Comparison of ENCODE assay signal across 8 cellular contexts in genomic region chr10:59905066-59905734, GRCh38. TPM values are rescaled to one million over a fixed set of nuclear protein-coding genes. Genes with fewer than 3 reads are reported as not detected.
DNase-seq lines count a peak whose midpoint lies in the region; ATAC-seq and TF ChIP-seq lines count a peak whose summit lies in the region.

No MANE protein-coding gene starts in this region.

- DNase-seq in EH (ENCODE audit: low read depth) (peak; percentile 41), erythroblast (lab: John Stamatoyannopoulos, UW) (peak; percentile 24 to 48), type B pancreatic cell (ENCODE audit: extremely low spot score, unreplicated experiment) (no peak), posterior vena cava (ENCODE audit: low spot score) (no peak)
- DNase-seq in activated CD4-positive, CD25-positive, alpha-beta regulatory T cell treated with anti-CD3 and anti-CD28 coated beads, Interleukin-2, amount 50 U/mL, for 72 hours = peak; percentile 51
- peak in 4 of 9 donors; percentile 7 to 56 (median 24) for DNase-seq in naive thymus-derived CD4-positive, alpha-beta T cell

- H3K36me3 ChIP-seq in naive thymus-derived CD4-positive, alpha-beta T cell (ENCODE audit: control insufficient read depth in 2 of 3, insufficient read depth in 3 of 3, low read length in 3 of 3) = peaks cover 0 to 11% (median 0%) of the 10 kb centered on the region in 3 experiments

- POLR2A ChIA-PET in naive thymus-derived CD4-positive, alpha-beta T cell (lab: Charles Lee) = interaction anchor here (0.7 to 1.8 kb wide), 4 partner anchors 10 to 40 kb away, joined by 3 to 6 read pairs (median 4); no protein-coding TSS in a partner anchor

- H3K27ac Mint-ChIP-seq in naive thymus-derived CD4-positive, alpha-beta T cell = peak overlapping the region; percentile 84 to 97 (median 91)
- H3K27ac Mint-ChIP-seq in type B pancreatic cell = peak overlapping the region; percentile 97

- peaks cover 0 to 19% (median 5%) of the 10 kb centered on the region in 5 donors for H3K36me3 Mint-ChIP-seq in naive thymus-derived CD4-positive, alpha-beta T cell
- peaks cover 13% of the 10 kb centered on the region for H3K36me3 Mint-ChIP-seq in type B pancreatic cell

- H3K9me3 ChIP-seq in naive thymus-derived CD4-positive, alpha-beta T cell (ENCODE audit: control insufficient read depth in 2 of 3, low read length in 3 of 3) = no peaks in the 10 kb centered on the region

- intact Hi-C loops in naive thymus-derived CD4-positive, alpha-beta T cell (cut with micrococcal nuclease) = loop anchor here (5.0 to 10.0 kb wide), 3 partner anchors 98 to 1640 kb away; partner anchors contain the start of genes CISD1 (in 1 of the 2) and IPMK (in 1 of the 2)
- intact Hi-C loops in posterior vena cava (cut with DNase I) = loop anchor here (10.0 kb wide), 2 partner anchors 60 to 280 kb away; no protein-coding TSS in a partner anchor

- CTCF ChIA-PET in naive thymus-derived CD4-positive, alpha-beta T cell (lab: Charles Lee) = interaction anchor here (0.6 kb wide), 1 partner anchor 195 kb away, joined by 4 read pairs; no protein-coding TSS in a partner anchor

- H3K27ac ChIP-seq in naive thymus-derived CD4-positive, alpha-beta T cell (ENCODE audit: low read depth, low read length) = peak overlapping the region; percentile 85

- ATAC-seq in GM19455 (IDR thresholded peaks at IDR 0.05; ENCODE audit: unreplicated experiment) (peak; percentile 40), HG03460 (IDR thresholded peaks at IDR 0.05; ENCODE audit: unreplicated experiment) (peak; percentile 44)
- ATAC-seq in naive thymus-derived CD4-positive, alpha-beta T cell = no peak

- peaks cover 56 to 82% (median 71%) of the 10 kb centered on the region in 7 donors for H3K4me1 Mint-ChIP-seq in naive thymus-derived CD4-positive, alpha-beta T cell
- H3K4me1 Mint-ChIP-seq in type B pancreatic cell (ENCODE audit: unreplicated experiment) = peaks cover 59% of the 10 kb centered on the region

- peak; percentile 67 for TF ChIP-seq POLR2A in erythroblast (IDR thresholded peaks at IDR 0.05; ENCODE audit: low read length)

- no peaks in the 10 kb centered on the region for H3K27me3 Mint-ChIP-seq in naive thymus-derived CD4-positive, alpha-beta T cell
- no peaks in the 10 kb centered on the region for H3K27me3 Mint-ChIP-seq in type B pancreatic cell

- peaks cover 22 to 36% of the 10 kb centered on the region in 2 donors for H3K4me1 ChIP-seq in naive thymus-derived CD4-positive, alpha-beta T cell (ENCODE audit: control insufficient read depth in 2 of 2, insufficient read depth in 2 of 2, low read length in 2 of 2)

- TF ChIP-seq CTCF in type B pancreatic cell (conservative IDR thresholded peaks at IDR 0.05) = no peak

- H3K4me3 ChIP-seq in naive thymus-derived CD4-positive, alpha-beta T cell (ENCODE audit: low read length) = peak overlapping the region; percentile 72

- no peaks in the 10 kb centered on the region for H3K9me3 Mint-ChIP-seq in naive thymus-derived CD4-positive, alpha-beta T cell
- no peaks in the 10 kb centered on the region for H3K9me3 Mint-ChIP-seq in type B pancreatic cell

- no peaks in the 10 kb centered on the region for H3K27me3 ChIP-seq in naive thymus-derived CD4-positive, alpha-beta T cell (ENCODE audit: control insufficient read depth in 2 of 2, insufficient read depth in 2 of 2, low read length in 2 of 2)

- peak overlapping the region; percentile 91 to 99 (median 96) for H3K4me3 Mint-ChIP-seq in naive thymus-derived CD4-positive, alpha-beta T cell
- peak overlapping the region; percentile 100 for H3K4me3 Mint-ChIP-seq in type B pancreatic cell

RNA-seq across cellular contexts. Expression of gene CCDC6, which starts 1.2 kb away (rescaled TPM):
- 10 to 100 TPM; 19.7 to 34.3 (median 21.4) TPM for total RNA-seq in naive thymus-derived CD4-positive, alpha-beta T cell
- 1 to 10 TPM; 4.2 TPM for polyA plus RNA-seq in naive thymus-derived CD4-positive, alpha-beta T cell
- 55.4 and 75.1 TPM in 2 replicates for total RNA-seq in type B pancreatic cell (ENCODE audit: low replicate concordance)
- total RNA-seq in posterior vena cava = 10 to 100 TPM; 60.4 to 64.3 TPM

Comparison
In these comparisons a context has a peak if more than half of its experiments do, and no peak if none do; other contexts are left out.
1. DNase-seq: peak in EH (single experiment), activated CD4-positive, CD25-positive, alpha-beta regulatory T cell treated with anti-CD3 and anti-CD28 coated beads, Interleukin-2, amount 50 U/mL, for 72 hours (single experiment) and erythroblast (2 of 2); none in type B pancreatic cell (single experiment) and posterior vena cava (single experiment).